8 cellular contexts compared by ENCODE assay signal in the genomic region with DNA sequence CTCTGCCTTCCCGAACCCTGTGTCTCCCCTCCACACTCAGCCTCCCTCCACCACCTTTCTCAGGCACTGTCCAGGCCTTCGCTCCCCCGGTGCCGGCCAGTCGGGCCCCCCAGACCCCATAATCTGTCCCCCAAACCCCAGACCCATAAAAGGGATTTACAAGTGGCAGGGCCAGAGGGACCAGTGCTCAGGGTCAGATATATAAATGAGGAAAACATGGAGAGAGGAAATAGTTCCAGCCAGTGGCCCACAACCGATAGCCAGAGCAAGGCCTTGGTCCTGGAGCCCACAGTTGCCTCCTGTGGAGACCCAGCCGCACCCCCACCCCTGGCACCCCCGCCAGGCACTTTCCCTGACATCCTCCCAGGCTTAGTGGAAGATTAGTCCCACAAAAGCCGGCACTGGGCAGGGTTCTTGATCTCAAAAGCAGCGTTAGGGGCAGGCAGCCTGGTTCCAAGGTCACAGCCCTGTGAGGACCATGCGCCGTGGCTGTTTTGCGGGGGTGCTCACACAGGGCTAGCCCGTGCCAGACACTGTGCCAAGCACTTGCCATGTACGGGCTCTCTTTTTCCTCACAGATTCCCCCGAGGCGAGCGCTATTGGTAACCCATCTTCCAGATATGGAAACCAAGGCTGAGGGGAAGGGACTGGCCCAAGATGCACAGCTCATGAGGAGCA. TPM values are rescaled to one million over a fixed set of nuclear protein-coding genes. Genes with fewer than 3 reads are reported as not detected.
DNase-seq lines count a peak whose midpoint lies in the region; ATAC-seq, FAIRE-seq and TF ChIP-seq lines count a peak whose summit lies in the region.

No MANE protein-coding gene starts in this region.

- no peaks in the 10 kb centered on the region for H3K79me2 ChIP-seq in GM12878 (ENCODE audit: control insufficient read depth, insufficient read depth, low read length)

- H3K9me3 Mint-ChIP-seq in T-helper 2 cell treated with Interferon-gamma antibody and Interleukin-4, amounts not matched to agents 5 μg/mL and 100 μg/mL, for 36 hours = no peaks in the 10 kb centered on the region

- no peak for DNase-seq in T-helper 2 cell treated with Interferon-gamma antibody and Interleukin-4, amounts not matched to agents 5 μg/mL and 100 μg/mL, for 36 hours (ENCODE audit: low spot score)
- DNase-seq in T-helper 2 cell (no peak), GM12878 (ENCODE audit: low read depth, low spot score) (no peak), suprapubic skin (ENCODE audit: low spot score in 2 of 2) (no peak), NCI-H446 (lab: John Stamatoyannopoulos, UW) (no peak), anterior cingulate cortex (lab: John Stamatoyannopoulos, UW) (no peak)

- WGBS in GM12878 (ENCODE audit: insufficient coverage, insufficient replicate concordance, low lambda C conversion rate, missing lambda C conversion rate) = 52% methylated on average over 16 of the region's 18 CpGs
- WGBS in liver = 60% methylated on average over 18 of the region's 18 CpGs
- WGBS in suprapubic skin = 46% methylated on average over 15 of the region's 18 CpGs

- TF ChIP-seq EP300 in GM12878 (IDR thresholded peaks at IDR 0.05; ENCODE audit: borderline replicate concordance in 1 of 2, control insufficient read depth in 1 of 2, low read depth in 2 of 2, low read length in 2 of 2) (no peak), suprapubic skin (IDR thresholded peaks at IDR 0.05) (no peak)

- H3K27me3 ChIP-seq in GM12878 (replicated peaks in 1 of 2; ENCODE audit: control insufficient read depth in 2 of 2, insufficient read depth in 2 of 2, low read length in 1 of 2) (peaks cover 8 to 12% of the 10 kb centered on the region in 2 experiments; a peak in 3 of 4 replicates), liver (ENCODE audit: control insufficient read depth in 4 of 4, insufficient read depth in 4 of 4, low read length in 3 of 4) (no peaks in the 10 kb centered on the region), suprapubic skin (peaks cover 3% of the 10 kb centered on the region)

- intact Hi-C loops in GM12878 (cut with micrococcal nuclease; ENCODE audit: unreplicated experiment) = no loop called here

- TF ChIP-seq POLR2A in GM12878 (IDR thresholded peaks at IDR 0.05; ENCODE audit: low read depth, low read length) = no peak
- TF ChIP-seq POLR2A in suprapubic skin (IDR thresholded peaks at IDR 0.05) = no peak

- H3K4me1 ChIP-seq in GM12878 (ENCODE audit: control insufficient read depth, insufficient read depth, low read length) (no peaks in the 10 kb centered on the region), liver (ENCODE audit: control insufficient read depth in 4 of 4, insufficient read depth in 4 of 4, low read length in 3 of 4) (peaks cover 3 to 30% (median 11%) of the 10 kb centered on the region in 4 donors), suprapubic skin (peaks cover 76% of the 10 kb centered on the region)

- no peaks in the 10 kb centered on the region for H4K20me1 ChIP-seq in GM12878 (ENCODE audit: control insufficient read depth, insufficient read depth)

- SMC1A ChIA-PET in GM12878 (lab: Charles Lee; ENCODE audit: uncharacterized antibody, unreplicated experiment) = no interaction called here

- BruUV-seq in GM12878 (replicated peaks; lab: Mats Ljungman, UMichigan) = no TSS peak

- CTCF ChIA-PET in GM12878 (lab: Yijun Ruan, JAX) = interaction anchor here (0.6 kb wide), 1 partner anchor 117 kb away, joined by 5 read pairs; no protein-coding TSS in a partner anchor

- H3K27ac Mint-ChIP-seq in T-helper 2 cell treated with Interferon-gamma antibody and Interleukin-4, amounts not matched to agents 5 μg/mL and 100 μg/mL, for 36 hours = no peak overlapping the region

- H3K27me3 Mint-ChIP-seq in T-helper 2 cell treated with Interferon-gamma antibody and Interleukin-4, amounts not matched to agents 5 μg/mL and 100 μg/mL, for 36 hours (ENCODE audit: low read depth) = peaks cover 53% of the 10 kb centered on the region

- peak overlapping the region; percentile 88 for H3K4me3 Mint-ChIP-seq in T-helper 2 cell treated with Interferon-gamma antibody and Interleukin-4, amounts not matched to agents 5 μg/mL and 100 μg/mL, for 36 hours

- TF ChIP-seq RAD21 in GM12878 (IDR thresholded peaks at IDR 0.05; ENCODE audit: insufficient read depth, low read depth, low read length) = no peak
- no peak for TF ChIP-seq RAD21 in liver (IDR thresholded peaks at IDR 0.05)

- in situ Hi-C loops in GM12878 (cut with MboI) = no loop called here

- RAD21 ChIA-PET in GM12878 (lab: Charles Lee; ENCODE audit: unreplicated experiment) = interaction anchor here (1.5 to 2.1 kb wide), 2 partner anchors 115 to 117 kb away, joined by 5 to 6 read pairs; no protein-coding TSS in a partner anchor

- no peak overlapping the region for H3K4me2 ChIP-seq in GM12878 (ENCODE audit: control insufficient read depth, insufficient read depth)

- H2AFZ ChIP-seq in GM12878 (ENCODE audit: control insufficient read depth, low read depth, low read length) = peak overlapping the region; percentile 69

- H3K9me3 ChIP-seq in GM12878 (replicated peaks; ENCODE audit: control insufficient read depth, insufficient read depth, low read length) (no peaks in the 10 kb centered on the region), liver (ENCODE audit: control insufficient read depth in 4 of 4, low read length in 3 of 4) (no peaks in the 10 kb centered on the region), suprapubic skin (no peaks in the 10 kb centered on the region)

- no peaks in the 10 kb centered on the region for H3K36me3 ChIP-seq in GM12878 (ENCODE audit: control insufficient read depth in 2 of 2, insufficient read depth in 2 of 2, low read length in 1 of 2)
- H3K36me3 ChIP-seq in liver (ENCODE audit: control insufficient read depth in 4 of 4, insufficient read depth in 3 of 4, low read depth in 1 of 4, low read length in 3 of 4) = no peaks in the 10 kb centered on the region
- H3K36me3 ChIP-seq in suprapubic skin = no peaks in the 10 kb centered on the region

- H3K36me3 Mint-ChIP-seq in T-helper 2 cell treated with Interferon-gamma antibody and Interleukin-4, amounts not matched to agents 5 μg/mL and 100 μg/mL, for 36 hours (ENCODE audit: low read depth) = peaks cover 1% of the 10 kb centered on the region

- H3K4me1 Mint-ChIP-seq in T-helper 2 cell treated with Interferon-gamma antibody and Interleukin-4, amounts not matched to agents 5 μg/mL and 100 μg/mL, for 36 hours (ENCODE audit: low read depth) = peaks cover 13% of the 10 kb centered on the region

- no peak for FAIRE-seq in GM12878 (lab: Jason Lieb, UNC)

- POLR2A ChIA-PET in GM12878 (lab: Charles Lee) = no interaction called here

- no peak overlapping the region for H3K9ac ChIP-seq in GM12878 (ENCODE audit: control insufficient read depth, insufficient read depth, low read length)
- H3K9ac ChIP-seq in liver (ENCODE audit: low read depth in 1 of 2, low read length in 2 of 2) = peak overlapping the region in 1 of 2 donors; percentile 69

- TF ChIP-seq CTCF in GM12878 (IDR thresholded peaks at IDR 0.05 in 2 of 3, conservative IDR thresholded peaks at IDR 0.05 in 1 of 3; ENCODE audit: control insufficient read depth in 2 of 3, extremely low read depth in 1 of 3, insufficient read depth in 1 of 3, low read depth in 3 of 3, low read length in 3 of 3) (no peak), liver (IDR thresholded peaks at IDR 0.05; ENCODE audit: low read depth, low read length, missing input control) (no peak), suprapubic skin (IDR thresholded peaks at IDR 0.05) (no peak)

- H3K4me3 ChIP-seq in GM12878 (peak overlapping the region; percentile 44; the same call in 1 of the 2 replicates), liver (ENCODE audit: low read depth in 1 of 3, low read length in 3 of 3) (peak overlapping the region; percentile 18 to 63 (median 53)), suprapubic skin (peak overlapping the region; percentile 55)

- H3K27ac ChIP-seq in GM12878 (ENCODE audit: control insufficient read depth, insufficient read depth) (no peak overlapping the region), liver (ENCODE audit: low read depth in 1 of 2, low read length in 2 of 2) (peak overlapping the region; percentile 75 to 79), suprapubic skin (peak overlapping the region; percentile 90)

- ATAC-seq in GM12878 (no peak), GM19397 (IDR thresholded peaks at IDR 0.05; ENCODE audit: unreplicated experiment) (no peak)

TF ChIP-seq in GM12878, 131 proteins besides CTCF, POLR2A, EP300 and RAD21 (continues in another document):
- TF ChIP-seq ETV6 (conservative IDR thresholded peaks at IDR 0.05 in 1 of 2, IDR thresholded peaks at IDR 0.05 in 1 of 2; ENCODE audit: borderline replicate concordance in 1 of 2, low read depth in 1 of 2) = no peak

TF ChIP-seq in liver, 16 proteins besides CTCF, POLR2A, EP300 and RAD21 (continues in another document):
- TF ChIP-seq FOXA1 (IDR thresholded peaks at IDR 0.05) (no peak), NR2F2 (IDR thresholded peaks at IDR 0.05) (no peak), JUND (IDR thresholded peaks at IDR 0.05) (no peak)
- TF ChIP-seq, protein P1, sequence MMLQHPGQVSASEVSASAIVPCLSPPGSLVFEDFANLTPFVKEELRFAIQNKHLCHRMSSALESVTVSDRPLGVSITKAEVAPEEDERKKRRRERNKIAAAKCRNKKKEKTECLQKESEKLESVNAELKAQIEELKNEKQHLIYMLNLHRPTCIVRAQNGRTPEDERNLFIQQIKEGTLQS (IDR thresholded peaks at IDR 0.05) = no peak

RNA-seq across cellular contexts. Expression of gene PLXND1, which starts 1.1 kb away (rescaled TPM):
- 1.1 and 1.7 TPM in 2 replicates for total RNA-seq in GM12878 (2013; cell fraction: nucleolus; rRNA removed)
- total RNA-seq in GM12878 (2014; rRNA removed) (0.16 TPM in 1 of 2 replicates, not detected in the other), GM12878 (2014; rRNA removed; fragmentation: Illumina TruSeq; extraction: Trizol) (not detected in 2 replicates), GM12878 (2021) (0.66 and 2.3 TPM in 2 replicates), liver (10 to 100 TPM; 39.4 to 50.2 TPM), suprapubic skin (10 to 100 TPM; 19.0 to 51.0 (median 30.8) TPM)
- polyA plus RNA-seq in GM12878 (2011; ENCODE audit: low read depth) = 0.49 TPM
- polyA plus RNA-seq in GM12878 (2011; rRNA removed) (0.01 TPM in 1 of 2 replicates, not detected in the other), GM12878 (2014; fragmentation: Illumina TruSeq; extraction: Trizol) (not detected in 2 replicates), GM12878 (2014; fragmentation: Nextera tagmentation; extraction: Ambion mirVana) (not detected), GM12878 (2014; rRNA removed) (0.08 and 0.72 TPM in 2 replicates), GM12878 (2016; fragmentation: Nextera tagmentation; extraction: Ambion mirVana) (not detected), liver (10 to 100 TPM; 10.4 to 26.2 TPM)
- polyA plus RNA-seq in GM12878 (2011; cell fraction: cytosol; rRNA removed) = 0.04 TPM in 1 of 2 replicates, not detected in the other
- 0.45 and 0.51 TPM in 2 replicates for polyA plus RNA-seq in GM12878 (2011; cell fraction: nucleus; rRNA removed)
- polyA plus RNA-seq in GM12878 (2012) = 0.29 and 0.51 TPM in 2 replicates
- polyA minus RNA-seq in GM12878 (2011; rRNA and poly(A)+ RNA removed) = 0.44 and 0.46 TPM in 2 replicates
- polyA minus RNA-seq in GM12878 (2011; cell fraction: cytosol; rRNA and poly(A)+ RNA removed) = not detected in 2 replicates
- not detected in 2 replicates for polyA minus RNA-seq in GM12878 (2011; cell fraction: nucleus; rRNA and poly(A)+ RNA removed)

Comparison
In these comparisons a context has a peak if more than half of its experiments do, and no peak if none do; other contexts are left out.
1. RNA of gene PLXND1, which starts 1.1 kb away (total RNA-seq): 39.4 to 50.2 TPM in liver and 19.0 to 51.0 TPM in suprapubic skin; 0.16 to 2.3 TPM in GM12878; every median in the first group is over 4 times any median in the second.
2. Peak in every context shown above with its lines, with median percentiles within 50 percentile points of each other: H3K4me3 ChIP-seq.